In genomic region chr20:44754554-44754953, GRCh38 we compare ENCODE assay signal across 22 cellular contexts. TPM values are rescaled to one million over a fixed set of nuclear protein-coding genes. Genes with fewer than 3 reads are reported as not detected.
DNase-seq lines count a peak whose midpoint lies in the region; ATAC-seq and TF ChIP-seq lines count a peak whose summit lies in the region.
"Had no signal": no experiment of that assay in that cellular context is flagged by ENCODE, and none has a peak within 500 bp of the region (broad histone marks: within the 10 kb centered on the region; RNA-seq: fewer than 3 reads in every experiment).

No MANE protein-coding gene starts in this region.

- peak; percentile 41 for DNase-seq in ELF-1 (ENCODE audit: low read depth, low spot score)
- no peak for DNase-seq in RWPE2 (ENCODE audit: low spot score)
- peak; percentile 20 for DNase-seq in nephron progenitor cell
- no peak for DNase-seq in GM10266 (ENCODE audit: extremely low spot score)
- DNase-seq in immature natural killer cell, result no peak
- no peak for DNase-seq in T-helper 17 cell
- DNase-seq: 8988T; CD4-positive, alpha-beta memory T cell; DMS153; DMS79; GOT3; H9; KBM-7 had no signal

- H3K4me1 Mint-ChIP-seq in nephron progenitor cell (peaks cover 17% of the 10 kb centered on the region), immature natural killer cell (no peaks in the 10 kb centered on the region), T-helper 17 cell (peaks cover 2% of the 10 kb centered on the region)
- H3K4me1 Mint-ChIP-seq: CD4-positive, alpha-beta memory T cell; IgD-negative memory B cell had no signal

- no peaks in the 10 kb centered on the region for H3K9me3 Mint-ChIP-seq in nephron progenitor cell
- no peaks in the 10 kb centered on the region for H3K9me3 Mint-ChIP-seq in immature natural killer cell
- H3K9me3 Mint-ChIP-seq: CD4-positive, alpha-beta memory T cell; H9 had no signal

- no peaks in the 10 kb centered on the region for H3K36me3 Mint-ChIP-seq in nephron progenitor cell (ENCODE audit: low read depth)
- no peaks in the 10 kb centered on the region for H3K36me3 Mint-ChIP-seq in immature natural killer cell
- no peaks in the 10 kb centered on the region for H3K36me3 Mint-ChIP-seq in T-helper 17 cell (ENCODE audit: low read depth)
- H3K36me3 Mint-ChIP-seq: CD14-positive monocyte; CD4-positive, alpha-beta memory T cell had no signal

- H3K36me3 ChIP-seq in HEK293 (ENCODE audit: control insufficient read depth in 2 of 2, insufficient read depth in 1 of 2, low read length in 2 of 2) (peaks cover 0 to 9% of the 10 kb centered on the region in 2 experiments; a peak in 1 of 3 replicates), RWPE2 (ENCODE audit: low read depth) (no peaks in the 10 kb centered on the region)
- H3K36me3 ChIP-seq: BLaER1 had no signal

- no peak overlapping the region for H3K27ac Mint-ChIP-seq in nephron progenitor cell
- no peak overlapping the region for H3K27ac Mint-ChIP-seq in immature natural killer cell
- no peak overlapping the region for H3K27ac Mint-ChIP-seq in T-helper 17 cell
- H3K27ac Mint-ChIP-seq: CD14-positive monocyte; CD4-positive, alpha-beta memory T cell; IgD-negative memory B cell had no signal

- H3K4me3 ChIP-seq in HEK293 (ENCODE audit: low read depth, low read length) (no peak overlapping the region), RWPE2 (ENCODE audit: severe bottlenecking) (no peak overlapping the region)
- H3K4me3 ChIP-seq: BLaER1 had no signal

- H3K4me1 ChIP-seq in HEK293 (ENCODE audit: control insufficient read depth, insufficient read depth, low read length) (no peaks in the 10 kb centered on the region), RWPE2 (ENCODE audit: insufficient read depth, poor library complexity, severe bottlenecking) (no peaks in the 10 kb centered on the region)

- POLR2A ChIA-PET in HEK293 (lab: Yijun Ruan, JAX), result no interaction called here

- ATAC-seq in RWPE2 (ENCODE audit: low read depth), result 0 out of 3 replicates have a peak, but pooled peaks have one; percentile 12
- ATAC-seq in GM18498 (IDR thresholded peaks at IDR 0.05; ENCODE audit: unreplicated experiment), result no peak
- no peak for ATAC-seq in T-helper 17 cell
- ATAC-seq: HepG2 had no signal

- H3K4me3 Mint-ChIP-seq in nephron progenitor cell (no peak overlapping the region), immature natural killer cell (no peak overlapping the region), T-helper 17 cell (no peak overlapping the region)
- H3K4me3 Mint-ChIP-seq: CD14-positive monocyte; CD4-positive, alpha-beta memory T cell; H9; IgD-negative memory B cell had no signal

- TF ChIP-seq CTCF in HEK293 (tag by site-specific recombination; IDR thresholded peaks at IDR 0.05) (no peak), RWPE2 (IDR thresholded peaks at IDR 0.05; ENCODE audit: poor library complexity, severe bottlenecking) (no peak), nephron progenitor cell (IDR thresholded peaks at IDR 0.05) (no peak), GM10266 (IDR thresholded peaks at IDR 0.05; ENCODE audit: control insufficient read depth, insufficient read depth, low read depth, missing control alignments) (no peak)

- peaks cover 36% of the 10 kb centered on the region for H3K27me3 ChIP-seq in RWPE2 (ENCODE audit: insufficient read depth, poor library complexity, severe bottlenecking)
- H3K27me3 ChIP-seq: BLaER1 had no signal

- CTCF ChIA-PET in HEK293 (lab: Yijun Ruan, JAX), result no interaction called here

- no peaks in the 10 kb centered on the region for H3K27me3 Mint-ChIP-seq in nephron progenitor cell (ENCODE audit: low read depth, poor library complexity)
- peaks cover 0 to 5% (median 0%) of the 10 kb centered on the region in 3 donors for H3K27me3 Mint-ChIP-seq in immature natural killer cell (ENCODE audit: low read depth in 3 of 3)
- H3K27me3 Mint-ChIP-seq in T-helper 17 cell, result peaks cover 41% of the 10 kb centered on the region

- H3K27ac ChIP-seq in HEK293 (ENCODE audit: extremely low read depth, low read depth, low read length) (no peak overlapping the region), RWPE2 (ENCODE audit: poor library complexity, severe bottlenecking) (no peak overlapping the region)
- H3K27ac ChIP-seq: BLaER1 had no signal

- no peaks in the 10 kb centered on the region for H3K9me3 ChIP-seq in HEK293 (ENCODE audit: control insufficient read depth, insufficient read depth, low read depth, low read length)
- no peaks in the 10 kb centered on the region for H3K9me3 ChIP-seq in RWPE2 (ENCODE audit: severe bottlenecking)
- H3K9me3 ChIP-seq in T-helper 17 cell (ENCODE audit: control insufficient read depth, low read length, poor library complexity, severe bottlenecking), result no peaks in the 10 kb centered on the region
- H3K9me3 ChIP-seq: BLaER1 had no signal

TF ChIP-seq in HEK293, 187 proteins besides CTCF, POLR2A, EP300 and RAD21:
- peak; percentile 24 for TF ChIP-seq SP2 (tag by site-specific recombination; IDR thresholded peaks at IDR 0.05)
- no peak for TF ChIP-seq ZNF596 (tag by site-specific recombination; IDR thresholded peaks at IDR 0.05)
- TF ChIP-seq ZNF670 (tag by site-specific recombination; IDR thresholded peaks at IDR 0.05; ENCODE audit: low read depth), result no peak
TF ChIP-seq in HEK293: peak in this region for 1.

RNA-seq across cellular contexts. Expression of gene KCNK15, which starts 8.9 kb away (rescaled TPM):
- not detected for polyA plus RNA-seq in immature natural killer cell
- total RNA-seq in T-helper 17 cell, result not detected
- total RNA-seq: A673; CD4-positive, alpha-beta memory T cell; Daoy; HepG2 had no signal
- polyA plus RNA-seq: AG04450; CD14-positive monocyte; CD4-positive, alpha-beta memory T cell; IgD-negative memory B cell had no signal

RNA-seq across cellular contexts. Expression of gene CCN5, which starts 39.4 kb away (rescaled TPM):
- not detected for polyA plus RNA-seq in immature natural killer cell
- not detected for total RNA-seq in T-helper 17 cell
- total RNA-seq: A673; CD4-positive, alpha-beta memory T cell; Daoy; H9; HepG2 had no signal
- polyA plus RNA-seq: CD14-positive monocyte; CD4-positive, alpha-beta memory T cell; IgD-negative memory B cell had no signal

RNA-seq across cellular contexts. Expression of gene RIMS4, which starts 55.8 kb away (rescaled TPM):
- not detected for polyA plus RNA-seq in immature natural killer cell
- total RNA-seq in T-helper 17 cell, result not detected
- total RNA-seq: CD4-positive, alpha-beta memory T cell had no signal
- polyA plus RNA-seq: AG04450; CD14-positive monocyte; CD4-positive, alpha-beta memory T cell; IgD-negative memory B cell had no signal

Comparison
In these comparisons a context has a peak if more than half of its experiments do, and no peak if none do; other contexts are left out.
1. DNase-seq: peak in ELF-1 (single experiment) and nephron progenitor cell (single experiment); none in RWPE2 (single experiment), GM10266 (single experiment), immature natural killer cell (0 of 3) and T-helper 17 cell (0 of 3).